ENCODE assay signal across 9 cellular contexts in the genomic region with DNA sequence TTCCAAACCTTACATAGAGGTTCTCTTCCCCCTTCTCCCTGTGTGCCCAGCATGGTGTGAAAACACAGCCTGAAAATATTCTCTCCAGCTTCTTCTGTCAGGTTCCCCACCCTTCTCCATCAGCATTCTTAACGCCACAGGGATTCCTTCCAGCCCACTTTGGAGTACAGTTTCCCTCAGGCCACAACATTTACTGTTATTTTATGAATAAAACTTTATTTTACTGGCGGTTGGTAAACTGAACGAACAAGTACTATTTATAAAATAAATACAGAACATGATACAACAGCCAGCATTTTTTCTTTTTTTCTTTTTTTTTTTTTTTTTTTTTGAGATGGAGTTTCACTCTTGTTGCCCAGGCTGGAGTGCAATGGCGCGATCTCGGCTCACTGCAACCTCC.
"Had no signal": no experiment of that assay in that cellular context is flagged by ENCODE, and none has a peak within 500 bp of the region (broad histone marks: within the 10 kb centered on the region; RNA-seq: fewer than 3 reads in every experiment).

No MANE protein-coding gene starts in this region.

- H3K36me3 ChIP-seq: HAP-1 had no signal

- H3K4me2 ChIP-seq: KMS-11 had no signal

- H2AFZ ChIP-seq: GM23248 had no signal

- H3K9me3 ChIP-seq: HAP-1 had no signal

- H3K4me3 ChIP-seq: GM23248, HAP-1 had no signal

- H3K27ac ChIP-seq: GM23248, KMS-11 had no signal

- ATAC-seq: HCT116 had no signal

- H3K9ac ChIP-seq: GM23248, KMS-11 had no signal

- FAIRE-seq: HTR-8/SVneo had no signal

- DNase-seq: GM23248, GOT3, H7, IMR-90, KBM-7 had no signal

- H3K4me1 ChIP-seq: HAP-1 had no signal
